ENCODE assay signal across 14 cellular contexts in the genomic region with DNA sequence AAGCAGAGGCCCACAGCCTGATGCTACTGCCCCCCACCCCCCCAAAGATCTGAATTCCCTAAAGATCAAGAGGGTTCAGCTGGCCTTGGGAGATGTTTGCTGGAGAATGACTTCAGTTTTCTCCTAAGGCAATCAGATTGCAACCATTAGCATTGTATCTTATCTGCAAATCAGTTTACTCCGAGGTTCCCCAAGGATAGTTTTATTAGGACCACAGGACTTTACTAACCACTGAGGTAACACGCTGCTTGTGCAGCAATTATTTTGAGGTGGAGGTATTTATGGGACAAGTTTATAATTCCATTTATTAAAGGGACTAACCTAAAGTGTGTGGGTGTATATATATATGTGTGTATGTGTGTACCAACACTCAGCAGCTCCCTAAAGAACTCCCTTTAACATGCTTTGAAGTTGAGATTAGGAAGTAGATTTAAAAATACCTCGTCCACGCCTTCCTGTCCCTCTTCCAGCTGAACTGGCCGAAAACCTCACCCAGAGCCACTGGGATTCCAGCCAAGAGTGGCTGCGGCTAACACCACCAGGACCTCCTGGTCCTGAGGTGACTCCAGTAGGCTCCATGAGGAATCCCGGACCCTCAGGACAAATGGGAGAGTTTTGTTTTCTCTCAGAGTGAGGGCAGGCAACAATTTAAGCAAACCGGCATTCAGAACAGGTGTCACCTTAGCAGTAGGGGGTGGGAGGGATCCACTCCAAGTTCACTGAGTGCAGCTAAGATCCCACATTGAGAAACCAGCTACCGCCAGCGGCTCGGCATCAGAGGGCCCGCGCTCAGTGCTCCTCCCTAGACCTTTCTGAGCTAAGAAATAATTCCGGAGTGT. TPM values are rescaled to one million over a fixed set of nuclear protein-coding genes. Genes with fewer than 3 reads are reported as not detected.
DNase-seq lines count a peak whose midpoint lies in the region; ATAC-seq and TF ChIP-seq lines count a peak whose summit lies in the region.
"Had no signal": no experiment of that assay in that cellular context is flagged by ENCODE, and none has a peak within 500 bp of the region (broad histone marks: within the 10 kb centered on the region; RNA-seq: fewer than 3 reads in every experiment).

No MANE protein-coding gene starts in this region.

- no peak overlapping the region for H3K4me3 Mint-ChIP-seq in activated naive CD4-positive, alpha-beta T cell treated with anti-CD3 and anti-CD28 coated beads, Interleukin-2, amount 50 U/mL, for 24 hours
- H3K4me3 Mint-ChIP-seq in activated naive CD4-positive, alpha-beta T cell treated with anti-CD3 and anti-CD28 coated beads for 36 hours: no peak overlapping the region
- H3K4me3 Mint-ChIP-seq in WTC11 (peak overlapping the region; percentile 87), endothelial cell (ENCODE audit: unreplicated experiment) (no peak overlapping the region)
- H3K4me3 Mint-ChIP-seq in stimulated activated effector memory CD8-positive, alpha-beta T cell treated with anti-CD3 and anti-CD28 coated beads, Interleukin-12 subunit alpha, Interleukin-12 subunit beta, amount 100 ng/mL, for 72 hours: peak overlapping the region; percentile 77
- H3K4me3 Mint-ChIP-seq: T-helper 1 cell treated with Interleukin-12 subunit alpha and Interleukin-12 subunit beta and Interleukin-4 antibody, amounts not matched to agents 30 μg/mL and 1 μg/mL, for 36 hours had no signal

- TF ChIP-seq CTCF in WTC11 (IDR thresholded peaks at IDR 0.05) (no peak), endothelial cell (IDR thresholded peaks at IDR 0.05; ENCODE audit: unreplicated experiment) (no peak)

- POLR2A ChIA-PET in WTC11 (lab: Charles Lee): interaction anchor here (0.5 to 4.1 kb wide), 3 partner anchors 14 to 54 kb away, joined by 3 to 13 read pairs (median 3); no protein-coding TSS in a partner anchor

- H3K36me3 Mint-ChIP-seq in activated naive CD4-positive, alpha-beta T cell treated with anti-CD3 and anti-CD28 coated beads, Interleukin-2, amount 50 U/mL, for 24 hours: no peaks in the 10 kb centered on the region
- H3K36me3 Mint-ChIP-seq in activated naive CD4-positive, alpha-beta T cell treated with anti-CD3 and anti-CD28 coated beads for 36 hours (ENCODE audit: low read depth): peaks cover 2% of the 10 kb centered on the region
- H3K36me3 Mint-ChIP-seq in WTC11 (no peaks in the 10 kb centered on the region), endothelial cell (ENCODE audit: low read depth, unreplicated experiment) (no peaks in the 10 kb centered on the region)
- H3K36me3 Mint-ChIP-seq in stimulated activated effector memory CD8-positive, alpha-beta T cell treated with anti-CD3 and anti-CD28 coated beads, Interleukin-12 subunit alpha, Interleukin-12 subunit beta, amount 100 ng/mL, for 72 hours: peaks cover 37% of the 10 kb centered on the region

- peaks cover 98% of the 10 kb centered on the region for H3K27me3 ChIP-seq in iPS-15b (ENCODE audit: control insufficient read depth, insufficient read depth, low read length)

- H3K9me3 Mint-ChIP-seq in activated naive CD4-positive, alpha-beta T cell treated with anti-CD3 and anti-CD28 coated beads, Interleukin-2, amount 50 U/mL, for 24 hours: no peaks in the 10 kb centered on the region
- peaks cover 2% of the 10 kb centered on the region for H3K9me3 Mint-ChIP-seq in activated naive CD4-positive, alpha-beta T cell treated with anti-CD3 and anti-CD28 coated beads for 36 hours
- no peaks in the 10 kb centered on the region for H3K9me3 Mint-ChIP-seq in WTC11
- H3K9me3 Mint-ChIP-seq in stimulated activated effector memory CD8-positive, alpha-beta T cell treated with anti-CD3 and anti-CD28 coated beads, Interleukin-12 subunit alpha, Interleukin-12 subunit beta, amount 100 ng/mL, for 72 hours: no peaks in the 10 kb centered on the region
- no peaks in the 10 kb centered on the region for H3K9me3 Mint-ChIP-seq in endothelial cell (ENCODE audit: unreplicated experiment)
- H3K9me3 Mint-ChIP-seq: T-helper 1 cell treated with Interleukin-12 subunit alpha and Interleukin-12 subunit beta and Interleukin-4 antibody, amounts not matched to agents 30 μg/mL and 1 μg/mL, for 36 hours had no signal

- ATAC-seq in WTC11 (no peak), GM18870 (IDR thresholded peaks at IDR 0.05; ENCODE audit: unreplicated experiment) (no peak)
- no peak for ATAC-seq in stimulated activated effector memory CD8-positive, alpha-beta T cell treated with anti-CD3 and anti-CD28 coated beads, Interleukin-12 subunit alpha, Interleukin-12 subunit beta, amount 100 ng/mL, for 72 hours
- ATAC-seq: gastrocnemius medialis, left lung had no signal

- DNase-seq in activated naive CD4-positive, alpha-beta T cell treated with anti-CD3 and anti-CD28 coated beads for 36 hours: no peak
- no peak for DNase-seq in WTC11 (ENCODE audit: low spot score)
- no peak for DNase-seq in stimulated activated effector memory CD8-positive, alpha-beta T cell treated with anti-CD3 and anti-CD28 coated beads, Interleukin-12 subunit alpha, Interleukin-12 subunit beta, amount 100 ng/mL, for 72 hours (ENCODE audit: low spot score in 2 of 2)
- no peak for DNase-seq in NCI-H446 (lab: John Stamatoyannopoulos, UW)
- no peak for DNase-seq in endothelial cell (ENCODE audit: low spot score)
- DNase-seq: AML-193, amygdala, gastrocnemius medialis, NCI-H2227 treated with DMSO at 0.1 percent for 48 hours had no signal

- no peaks in the 10 kb centered on the region for H3K36me3 ChIP-seq in iPS-15b (ENCODE audit: control insufficient read depth, insufficient read depth, low read length)
- H3K36me3 ChIP-seq: gastrocnemius medialis, left lung had no signal

- no peaks in the 10 kb centered on the region for H3K9me3 ChIP-seq in iPS-15b (ENCODE audit: control insufficient read depth, insufficient read depth, low read length)
- H3K9me3 ChIP-seq: gastrocnemius medialis, left lung had no signal

- CTCF ChIA-PET in activated naive CD4-positive, alpha-beta T cell treated with anti-CD3 and anti-CD28 coated beads for 36 hours (lab: Charles Lee): interaction anchor here (1.3 kb wide), 2 partner anchors 19 to 24 kb away, joined by 5 to 7 read pairs; no protein-coding TSS in a partner anchor
- CTCF ChIA-PET in WTC11 (lab: Charles Lee): interaction anchor here (0.6 to 7.6 kb wide), 4 partner anchors 14 to 45 kb away, joined by 3 to 123 read pairs (median 5); a partner anchor contains a TSS

- H3K9ac ChIP-seq in iPS-15b (ENCODE audit: low read depth, low read length): no peak overlapping the region

- peak overlapping the region; percentile 46 for H3K27ac Mint-ChIP-seq in activated naive CD4-positive, alpha-beta T cell treated with anti-CD3 and anti-CD28 coated beads, Interleukin-2, amount 50 U/mL, for 24 hours
- H3K27ac Mint-ChIP-seq in activated naive CD4-positive, alpha-beta T cell treated with anti-CD3 and anti-CD28 coated beads for 36 hours: no peak overlapping the region
- H3K27ac Mint-ChIP-seq in WTC11: no peak overlapping the region
- H3K27ac Mint-ChIP-seq in stimulated activated effector memory CD8-positive, alpha-beta T cell treated with anti-CD3 and anti-CD28 coated beads, Interleukin-12 subunit alpha, Interleukin-12 subunit beta, amount 100 ng/mL, for 72 hours: no peak overlapping the region
- H3K27ac Mint-ChIP-seq in endothelial cell (ENCODE audit: unreplicated experiment): no peak overlapping the region

- peaks cover 58% of the 10 kb centered on the region for H3K27me3 Mint-ChIP-seq in activated naive CD4-positive, alpha-beta T cell treated with anti-CD3 and anti-CD28 coated beads, Interleukin-2, amount 50 U/mL, for 24 hours
- peaks cover 79% of the 10 kb centered on the region for H3K27me3 Mint-ChIP-seq in activated naive CD4-positive, alpha-beta T cell treated with anti-CD3 and anti-CD28 coated beads for 36 hours (ENCODE audit: low read depth)
- H3K27me3 Mint-ChIP-seq in WTC11 (ENCODE audit: low read depth): peaks cover 100% of the 10 kb centered on the region
- peaks cover 43% of the 10 kb centered on the region for H3K27me3 Mint-ChIP-seq in endothelial cell (ENCODE audit: unreplicated experiment)

- intact Hi-C loops in activated naive CD4-positive, alpha-beta T cell treated with anti-CD3 and anti-CD28 coated beads for 36 hours (cut with micrococcal nuclease): no loop called here

- H3K4me3 ChIP-seq in iPS-15b (ENCODE audit: low read depth, low read length): peak overlapping the region; percentile 9
- H3K4me3 ChIP-seq: left lung had no signal

- peaks cover 34% of the 10 kb centered on the region for H3K4me1 Mint-ChIP-seq in activated naive CD4-positive, alpha-beta T cell treated with anti-CD3 and anti-CD28 coated beads, Interleukin-2, amount 50 U/mL, for 24 hours
- peaks cover 51% of the 10 kb centered on the region for H3K4me1 Mint-ChIP-seq in activated naive CD4-positive, alpha-beta T cell treated with anti-CD3 and anti-CD28 coated beads for 36 hours (ENCODE audit: low read depth)
- H3K4me1 Mint-ChIP-seq in WTC11 (peaks cover 65% of the 10 kb centered on the region), endothelial cell (ENCODE audit: unreplicated experiment) (peaks cover 31% of the 10 kb centered on the region)
- H3K4me1 Mint-ChIP-seq in stimulated activated effector memory CD8-positive, alpha-beta T cell treated with anti-CD3 and anti-CD28 coated beads, Interleukin-12 subunit alpha, Interleukin-12 subunit beta, amount 100 ng/mL, for 72 hours: peaks cover 50% of the 10 kb centered on the region

- peaks cover 9% of the 10 kb centered on the region for H3K4me1 ChIP-seq in iPS-15b (ENCODE audit: control insufficient read depth, insufficient read depth, low read length)

TF ChIP-seq in WTC11, 78 proteins besides CTCF, POLR2A, EP300 and RAD21 (continues in another document):
- TF ChIP-seq, protein P1, sequence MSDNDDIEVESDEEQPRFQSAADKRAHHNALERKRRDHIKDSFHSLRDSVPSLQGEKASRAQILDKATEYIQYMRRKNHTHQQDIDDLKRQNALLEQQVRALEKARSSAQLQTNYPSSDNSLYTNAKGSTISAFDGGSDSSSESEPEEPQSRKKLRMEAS (CRISPR knock-in tag; IDR thresholded peaks at IDR 0.05): no peak
- TF ChIP-seq TEAD1 (CRISPR knock-in tag; IDR thresholded peaks at IDR 0.05) (no peak), ZNF138 (CRISPR knock-in tag; conservative IDR thresholded peaks at IDR 0.05) (no peak)

RNA-seq across cellular contexts. Expression of a gene that starts 3.0 kb away (rescaled TPM):
- not detected for total RNA-seq in activated naive CD4-positive, alpha-beta T cell treated with anti-CD3 and anti-CD28 coated beads for 36 hours
- total RNA-seq in WTC11 (2021) (not detected in 3 replicates), endothelial cell (ENCODE audit: unreplicated experiment) (0.87 TPM)
- total RNA-seq: left lung had no signal

RNA-seq across cellular contexts. Expression of a gene that starts 20.4 kb away (rescaled TPM):
- not detected for total RNA-seq in activated naive CD4-positive, alpha-beta T cell treated with anti-CD3 and anti-CD28 coated beads for 36 hours
- 0.28 to 0.64 TPM (median 0.55 TPM) in 3 replicates for total RNA-seq in WTC11 (2021)
- total RNA-seq in endothelial cell (ENCODE audit: unreplicated experiment): 0.28 TPM
- total RNA-seq: gastrocnemius medialis, left lung had no signal

Comparison
In these comparisons a context has a peak if more than half of its experiments do, and no peak if none do; other contexts are left out.
1. H3K4me3 Mint-ChIP-seq: peak in WTC11 (single experiment) and stimulated activated effector memory CD8-positive, alpha-beta T cell treated with anti-CD3 and anti-CD28 coated beads, Interleukin-12 subunit alpha, Interleukin-12 subunit beta, amount 100 ng/mL, for 72 hours (single experiment); none in activated naive CD4-positive, alpha-beta T cell treated with anti-CD3 and anti-CD28 coated beads, Interleukin-2, amount 50 U/mL, for 24 hours (single experiment), activated naive CD4-positive, alpha-beta T cell treated with anti-CD3 and anti-CD28 coated beads for 36 hours (single experiment) and endothelial cell (single experiment).